Comparison of ENCODE assay signal across 17 cellular contexts in genomic region chr5:31908396-31908795, GRCh38.
A peak's percentile ranks its signal among the peaks of the same experiment; 100 is the strongest.
DNase-seq lines count a peak whose midpoint lies in the region; ATAC-seq and FAIRE-seq lines count a peak whose summit lies in the region.
"Had no signal": no experiment of that assay in that cellular context is flagged by ENCODE, and none has a peak within 500 bp of the region (broad histone marks: within the 10 kb centered on the region; RNA-seq: fewer than 3 reads in every experiment).

No MANE protein-coding gene starts in this region.

- DNase-seq in activated naive CD4-positive, alpha-beta T cell treated with anti-CD3 and anti-CD28 coated beads for 36 hours: peak; percentile 19
- no peak for DNase-seq in activated naive CD4-positive, alpha-beta T cell treated with anti-CD3 and anti-CD28 coated beads, Interleukin-2, amount 10 ng/mL, durations not matched to agents 7 days and 5 days
- DNase-seq in HTR-8/SVneo (ENCODE audit: insufficient read length, low spot score) (no peak), T-helper 2 cell (no peak), iPS-NIHi11 (ENCODE audit: low spot score) (no peak), cerebellum (ENCODE audit: low spot score) (no peak)
- DNase-seq in naive thymus-derived CD8-positive, alpha-beta T cell: peak in 3 of 10 donors; percentile 5 to 29 (median 10)
- DNase-seq: DMS153, DMS79 treated with DMSO at 0.1 percent for 48 hours, GF-D8, HFFc6 had no signal

- no peaks in the 10 kb centered on the region for H3K27me3 Mint-ChIP-seq in activated naive CD4-positive, alpha-beta T cell treated with anti-CD3 and anti-CD28 coated beads for 36 hours (ENCODE audit: low read depth)
- no peaks in the 10 kb centered on the region for H3K27me3 Mint-ChIP-seq in activated naive CD4-positive, alpha-beta T cell treated with anti-CD3 and anti-CD28 coated beads, Interleukin-2, amount 10 ng/mL, durations not matched to agents 7 days and 5 days
- no peaks in the 10 kb centered on the region for H3K27me3 Mint-ChIP-seq in naive thymus-derived CD8-positive, alpha-beta T cell
- H3K27me3 Mint-ChIP-seq: IgD-negative memory B cell had no signal

- H3K36me3 Mint-ChIP-seq in activated naive CD4-positive, alpha-beta T cell treated with anti-CD3 and anti-CD28 coated beads for 36 hours (ENCODE audit: low read depth): no peaks in the 10 kb centered on the region
- H3K36me3 Mint-ChIP-seq in activated naive CD4-positive, alpha-beta T cell treated with anti-CD3 and anti-CD28 coated beads, Interleukin-2, amount 10 ng/mL, durations not matched to agents 7 days and 5 days: no peaks in the 10 kb centered on the region
- H3K36me3 Mint-ChIP-seq in naive thymus-derived CD8-positive, alpha-beta T cell: no peaks in the 10 kb centered on the region

- H3K9me3 Mint-ChIP-seq in activated naive CD4-positive, alpha-beta T cell treated with anti-CD3 and anti-CD28 coated beads for 36 hours: no peaks in the 10 kb centered on the region
- no peaks in the 10 kb centered on the region for H3K9me3 Mint-ChIP-seq in activated naive CD4-positive, alpha-beta T cell treated with anti-CD3 and anti-CD28 coated beads, Interleukin-2, amount 10 ng/mL, durations not matched to agents 7 days and 5 days
- H3K9me3 Mint-ChIP-seq in naive thymus-derived CD8-positive, alpha-beta T cell: no peaks in the 10 kb centered on the region
- H3K9me3 Mint-ChIP-seq: GM23338, HFFc6 had no signal

- FAIRE-seq in HTR-8/SVneo (lab: Jason Lieb, UNC): peak; percentile 60
- FAIRE-seq: H54, HepG2 had no signal

- intact Hi-C loops in activated naive CD4-positive, alpha-beta T cell treated with anti-CD3 and anti-CD28 coated beads for 36 hours (cut with micrococcal nuclease): no loop called here

- peaks cover 9% of the 10 kb centered on the region for H3K4me1 Mint-ChIP-seq in activated naive CD4-positive, alpha-beta T cell treated with anti-CD3 and anti-CD28 coated beads for 36 hours (ENCODE audit: low read depth)
- no peaks in the 10 kb centered on the region for H3K4me1 Mint-ChIP-seq in activated naive CD4-positive, alpha-beta T cell treated with anti-CD3 and anti-CD28 coated beads, Interleukin-2, amount 10 ng/mL, durations not matched to agents 7 days and 5 days
- H3K4me1 Mint-ChIP-seq in naive thymus-derived CD8-positive, alpha-beta T cell: peaks cover 3 to 20% (median 5%) of the 10 kb centered on the region in 4 donors
- H3K4me1 Mint-ChIP-seq: B cell, IgD-negative memory B cell had no signal

- H3K4me3 Mint-ChIP-seq in activated naive CD4-positive, alpha-beta T cell treated with anti-CD3 and anti-CD28 coated beads for 36 hours: no peak overlapping the region
- H3K4me3 Mint-ChIP-seq in activated naive CD4-positive, alpha-beta T cell treated with anti-CD3 and anti-CD28 coated beads, Interleukin-2, amount 10 ng/mL, durations not matched to agents 7 days and 5 days: no peak overlapping the region
- peak overlapping the region in 6 of 10 donors; percentile 4 to 66 (median 35) for H3K4me3 Mint-ChIP-seq in naive thymus-derived CD8-positive, alpha-beta T cell
- H3K4me3 Mint-ChIP-seq: B cell, GM23338, HFFc6, IgD-negative memory B cell had no signal

- POLR2A ChIA-PET in naive thymus-derived CD8-positive, alpha-beta T cell (lab: Charles Lee): interaction anchor here (2.1 kb wide), 1 partner anchor 42 kb away, joined by 6 read pairs; no protein-coding TSS in a partner anchor

- ATAC-seq in naive thymus-derived CD8-positive, alpha-beta T cell: peak in 1 of 2 donors; percentile 52
- ATAC-seq: GM23338, HCT116, HepG2 had no signal

- CTCF ChIA-PET in activated naive CD4-positive, alpha-beta T cell treated with anti-CD3 and anti-CD28 coated beads for 36 hours (lab: Charles Lee): no interaction called here
- CTCF ChIA-PET in activated naive CD4-positive, alpha-beta T cell treated with anti-CD3 and anti-CD28 coated beads, Interleukin-2, amount 10 ng/mL, durations not matched to agents 7 days and 5 days (lab: Charles Lee): no interaction called here

- H3K27ac Mint-ChIP-seq in activated naive CD4-positive, alpha-beta T cell treated with anti-CD3 and anti-CD28 coated beads for 36 hours: no peak overlapping the region
- no peak overlapping the region for H3K27ac Mint-ChIP-seq in activated naive CD4-positive, alpha-beta T cell treated with anti-CD3 and anti-CD28 coated beads, Interleukin-2, amount 10 ng/mL, durations not matched to agents 7 days and 5 days
- H3K27ac Mint-ChIP-seq in naive thymus-derived CD8-positive, alpha-beta T cell: peak overlapping the region in 7 of 10 donors; percentile 41 to 87 (median 78)
- H3K27ac Mint-ChIP-seq: B cell, GM23338, HFFc6, IgD-negative memory B cell had no signal

Comparison
In these comparisons a context has a peak if more than half of its experiments do, and no peak if none do; other contexts are left out.
1. H3K27ac Mint-ChIP-seq: peak in naive thymus-derived CD8-positive, alpha-beta T cell (7 of 10); none in activated naive CD4-positive, alpha-beta T cell treated with anti-CD3 and anti-CD28 coated beads for 36 hours (single experiment) and activated naive CD4-positive, alpha-beta T cell treated with anti-CD3 and anti-CD28 coated beads, Interleukin-2, amount 10 ng/mL, durations not matched to agents 7 days and 5 days (single experiment).
2. H3K4me3 Mint-ChIP-seq: peak in naive thymus-derived CD8-positive, alpha-beta T cell (6 of 10); none in activated naive CD4-positive, alpha-beta T cell treated with anti-CD3 and anti-CD28 coated beads for 36 hours (single experiment) and activated naive CD4-positive, alpha-beta T cell treated with anti-CD3 and anti-CD28 coated beads, Interleukin-2, amount 10 ng/mL, durations not matched to agents 7 days and 5 days (single experiment).